9 cellular contexts compared by ENCODE assay signal in genomic region chr13:45367995-45368394, GRCh38. TPM values are rescaled to one million over a fixed set of nuclear protein-coding genes. Genes with fewer than 3 reads are reported as not detected.
DNase-seq lines count a peak whose midpoint lies in the region; ATAC-seq and TF ChIP-seq lines count a peak whose summit lies in the region.
"Had no signal": no experiment of that assay in that cellular context is flagged by ENCODE, and none has a peak within 500 bp of the region (broad histone marks: within the 10 kb centered on the region; RNA-seq: fewer than 3 reads in every experiment).

No MANE protein-coding gene starts in this region.

- H3K4me3 Mint-ChIP-seq in activated naive CD4-positive, alpha-beta T cell treated with anti-CD3 and anti-CD28 coated beads, Interleukin-2, amount 50 U/mL, for 24 hours, result peak overlapping the region; percentile 35
- H3K4me3 Mint-ChIP-seq in activated T-helper 1 cell treated with anti-CD3 and anti-CD28 coated beads, Interleukin-12 subunit alpha, Interleukin-12 subunit beta, Interleukin-2, Interleukin-4 antibody, amounts not matched to agents 30 ng/mL and 10 ng/mL and 1 ng/mL, durations not matched to agents 14 hours and 24 hours and 36 hours, result peak overlapping the region; percentile 64
- peak overlapping the region in 4 of 5 donors; percentile 6 to 74 (median 50) for H3K4me3 Mint-ChIP-seq in immature natural killer cell
- no peak overlapping the region for H3K4me3 Mint-ChIP-seq in type B pancreatic cell

- H3K4me1 ChIP-seq in adrenal gland (replicated peaks in 1 of 2), result peaks cover 3 to 9% of the 10 kb centered on the region in 2 donors

- no peaks in the 10 kb centered on the region for H3K27me3 Mint-ChIP-seq in activated naive CD4-positive, alpha-beta T cell treated with anti-CD3 and anti-CD28 coated beads, Interleukin-2, amount 50 U/mL, for 24 hours
- H3K27me3 Mint-ChIP-seq in activated T-helper 1 cell treated with anti-CD3 and anti-CD28 coated beads, Interleukin-12 subunit alpha, Interleukin-12 subunit beta, Interleukin-2, Interleukin-4 antibody, amounts not matched to agents 30 ng/mL and 10 ng/mL and 1 ng/mL, durations not matched to agents 14 hours and 24 hours and 36 hours (ENCODE audit: insufficient read depth), result no peaks in the 10 kb centered on the region
- H3K27me3 Mint-ChIP-seq in immature natural killer cell (ENCODE audit: low read depth in 3 of 3) (peaks cover 2 to 4% (median 4%) of the 10 kb centered on the region in 3 donors), type B pancreatic cell (no peaks in the 10 kb centered on the region)

- TF ChIP-seq CTCF in type B pancreatic cell (conservative IDR thresholded peaks at IDR 0.05) (no peak), adrenal gland (IDR thresholded peaks at IDR 0.05) (no peak)

- H3K27ac Mint-ChIP-seq in activated naive CD4-positive, alpha-beta T cell treated with anti-CD3 and anti-CD28 coated beads, Interleukin-2, amount 50 U/mL, for 24 hours, result peak overlapping the region; percentile 80
- H3K27ac Mint-ChIP-seq in activated T-helper 1 cell treated with anti-CD3 and anti-CD28 coated beads, Interleukin-12 subunit alpha, Interleukin-12 subunit beta, Interleukin-2, Interleukin-4 antibody, amounts not matched to agents 30 ng/mL and 10 ng/mL and 1 ng/mL, durations not matched to agents 14 hours and 24 hours and 36 hours, result peak overlapping the region; percentile 91
- H3K27ac Mint-ChIP-seq in immature natural killer cell (peak overlapping the region; percentile 80 to 93 (median 82)), type B pancreatic cell (peak overlapping the region; percentile 88)

- peaks cover 7% of the 10 kb centered on the region for H3K9me3 Mint-ChIP-seq in activated naive CD4-positive, alpha-beta T cell treated with anti-CD3 and anti-CD28 coated beads, Interleukin-2, amount 50 U/mL, for 24 hours
- H3K9me3 Mint-ChIP-seq in activated T-helper 1 cell treated with anti-CD3 and anti-CD28 coated beads, Interleukin-12 subunit alpha, Interleukin-12 subunit beta, Interleukin-2, Interleukin-4 antibody, amounts not matched to agents 30 ng/mL and 10 ng/mL and 1 ng/mL, durations not matched to agents 14 hours and 24 hours and 36 hours, result peaks cover 7% of the 10 kb centered on the region
- H3K9me3 Mint-ChIP-seq in immature natural killer cell, result no peaks in the 10 kb centered on the region
- H3K9me3 Mint-ChIP-seq in type B pancreatic cell, result peaks cover 8% of the 10 kb centered on the region

- H3K27me3 ChIP-seq in adrenal gland, result no peaks in the 10 kb centered on the region

- H3K27ac ChIP-seq in adrenal gland, result no peak overlapping the region

- peaks cover 61% of the 10 kb centered on the region for H3K4me1 Mint-ChIP-seq in activated naive CD4-positive, alpha-beta T cell treated with anti-CD3 and anti-CD28 coated beads, Interleukin-2, amount 50 U/mL, for 24 hours
- peaks cover 49% of the 10 kb centered on the region for H3K4me1 Mint-ChIP-seq in activated T-helper 1 cell treated with anti-CD3 and anti-CD28 coated beads, Interleukin-12 subunit alpha, Interleukin-12 subunit beta, Interleukin-2, Interleukin-4 antibody, amounts not matched to agents 30 ng/mL and 10 ng/mL and 1 ng/mL, durations not matched to agents 14 hours and 24 hours and 36 hours (ENCODE audit: low read depth)
- H3K4me1 Mint-ChIP-seq in immature natural killer cell (peaks cover 41 to 46% of the 10 kb centered on the region in 2 donors), type B pancreatic cell (ENCODE audit: unreplicated experiment) (peaks cover 17% of the 10 kb centered on the region)

- no peaks in the 10 kb centered on the region for H3K9me3 ChIP-seq in adrenal gland (replicated peaks in 1 of 3)

- no peak for TF ChIP-seq POLR2A in adrenal gland (IDR thresholded peaks at IDR 0.05)

- 74 to 90% (median 85%) methylated on average over 2 to 5 of the region's 5 CpGs for WGBS in adrenal gland, 4 donors

- ATAC-seq in GM19463 (IDR thresholded peaks at IDR 0.05; ENCODE audit: unreplicated experiment), result no peak

- intact Hi-C loops in activated T-helper 1 cell treated with anti-CD3 and anti-CD28 coated beads, Interleukin-12 subunit alpha, Interleukin-12 subunit beta, Interleukin-2, Interleukin-4 antibody, amounts not matched to agents 30 ng/mL and 10 ng/mL and 1 ng/mL, durations not matched to agents 14 hours and 24 hours and 36 hours (cut with micrococcal nuclease), result loop anchor here (1.0 to 5.0 kb wide), 9 partner anchors 27 to 791 kb away; partner anchors contain the start of genes COG3 and TPT1
- intact Hi-C loops in adrenal gland (cut with DNase I), result no loop called here

- no peak overlapping the region for H3K4me3 ChIP-seq in adrenal gland

- H3K36me3 ChIP-seq in adrenal gland (replicated peaks in 1 of 2), result no peaks in the 10 kb centered on the region

- DNase-seq in activated naive CD4-positive, alpha-beta T cell treated with Interleukin-2 at 50 U/mL for 16 hours, result no peak
- DNase-seq in activated T-helper 1 cell treated with anti-CD3 and anti-CD28 coated beads, Interleukin-12 subunit alpha, Interleukin-12 subunit beta, Interleukin-2, Interleukin-4 antibody, amounts not matched to agents 30 ng/mL and 10 ng/mL and 1 ng/mL, durations not matched to agents 14 hours and 24 hours and 36 hours (ENCODE audit: low spot score), result no peak
- DNase-seq in immature natural killer cell, result no peak
- DNase-seq in type B pancreatic cell (ENCODE audit: extremely low spot score, unreplicated experiment), result no peak
- no peak for DNase-seq in SKM-1 treated with dmso at 0.1 percent for 144 hours (lab: John Stamatoyannopoulos, UW; ENCODE audit: unreplicated experiment)
- DNase-seq in adrenal gland, result no peak
- DNase-seq: NCI-H2107 had no signal

- peaks cover 10% of the 10 kb centered on the region for H3K36me3 Mint-ChIP-seq in activated naive CD4-positive, alpha-beta T cell treated with anti-CD3 and anti-CD28 coated beads, Interleukin-2, amount 50 U/mL, for 24 hours
- H3K36me3 Mint-ChIP-seq in activated T-helper 1 cell treated with anti-CD3 and anti-CD28 coated beads, Interleukin-12 subunit alpha, Interleukin-12 subunit beta, Interleukin-2, Interleukin-4 antibody, amounts not matched to agents 30 ng/mL and 10 ng/mL and 1 ng/mL, durations not matched to agents 14 hours and 24 hours and 36 hours (ENCODE audit: low read depth), result peaks cover 38% of the 10 kb centered on the region
- H3K36me3 Mint-ChIP-seq in immature natural killer cell (peaks cover 5 to 16% (median 11%) of the 10 kb centered on the region in 3 donors), type B pancreatic cell (peaks cover 21% of the 10 kb centered on the region)

RNA-seq across cellular contexts. Expression of gene TPT1, which starts 27.0 kb away (rescaled TPM):
- 2,353 and 2,360 TPM in 2 replicates for total RNA-seq in activated T-helper 1 cell treated with anti-CD3 and anti-CD28 coated beads, Interleukin-12 subunit alpha, Interleukin-12 subunit beta, Interleukin-2, Interleukin-4 antibody, amounts not matched to agents 30 ng/mL and 10 ng/mL and 1 ng/mL, durations not matched to agents 14 hours and 24 hours and 36 hours
- polyA plus RNA-seq in immature natural killer cell (1,000 to 10,000 TPM; 1,111 to 3,245 (median 1,774) TPM), adrenal gland (1,000 to 10,000 TPM; 4,931 to 8,150 (median 5,619) TPM)
- total RNA-seq in type B pancreatic cell (ENCODE audit: low replicate concordance) (3,472 and 4,120 TPM in 2 replicates), adrenal gland (1,000 to 10,000 TPM; 1,778 to 5,574 (median 3,411) TPM)

RNA-seq across cellular contexts. Expression of gene SLC25A30, which starts 50.2 kb away (rescaled TPM):
- 16.0 and 16.3 TPM in 2 replicates for total RNA-seq in activated T-helper 1 cell treated with anti-CD3 and anti-CD28 coated beads, Interleukin-12 subunit alpha, Interleukin-12 subunit beta, Interleukin-2, Interleukin-4 antibody, amounts not matched to agents 30 ng/mL and 10 ng/mL and 1 ng/mL, durations not matched to agents 14 hours and 24 hours and 36 hours
- polyA plus RNA-seq in immature natural killer cell (1 to 10 TPM in 2 of 3 donors, under 1 TPM in 1; 0.77 to 2.0 (median 1.5) TPM), adrenal gland (10 to 100 TPM in 1 of 3 donors, 1 to 10 TPM in 2; 3.4 to 34.7 (median 7.2) TPM)
- total RNA-seq in type B pancreatic cell (ENCODE audit: low replicate concordance) (5.5 and 7.6 TPM in 2 replicates), adrenal gland (10 to 100 TPM; 16.6 to 45.6 (median 19.0) TPM)
